In the genomic region with DNA sequence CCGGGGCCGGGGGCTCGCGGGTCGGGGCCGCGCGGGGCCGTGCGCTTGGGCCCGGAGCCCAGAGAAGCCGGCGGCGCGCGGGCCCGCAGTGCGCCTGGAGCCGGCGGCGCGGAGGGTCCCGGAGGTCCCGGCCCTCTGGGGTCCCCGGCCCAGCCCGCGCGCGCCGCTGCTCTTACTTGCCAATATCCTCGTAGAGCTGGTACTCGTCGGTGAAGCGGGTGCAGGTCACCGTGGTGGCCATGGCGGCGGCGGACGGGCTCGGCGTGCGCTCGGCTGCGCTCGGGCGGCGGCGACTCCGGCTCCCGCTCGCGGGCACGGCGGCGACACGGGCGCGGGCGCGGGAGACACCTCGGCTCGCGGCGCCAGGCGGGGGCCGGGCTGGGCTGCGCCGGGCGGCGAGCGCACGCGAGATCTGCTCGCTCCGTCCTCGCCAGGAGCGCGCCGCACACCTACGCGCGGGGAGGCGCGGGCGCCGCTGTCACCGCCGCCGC, we compare ENCODE assay signal across 1 cellular context.
TF ChIP-seq lines count a peak whose summit lies in the region.

A gene (minus strand): TSS at position 414 of the 491 bp plus-strand sequence. CDS start 173 bp downstream, at position 241.

TF ChIP-seq in H1, 55 proteins besides CTCF, POLR2A, EP300 and RAD21:
- no peak for TF ChIP-seq KDM5A (IDR thresholded peaks at IDR 0.05; ENCODE audit: low read length)
- no peak for TF ChIP-seq MAFK (IDR thresholded peaks at IDR 0.05; ENCODE audit: low read depth, low read length)
- TF ChIP-seq, protein P1, sequence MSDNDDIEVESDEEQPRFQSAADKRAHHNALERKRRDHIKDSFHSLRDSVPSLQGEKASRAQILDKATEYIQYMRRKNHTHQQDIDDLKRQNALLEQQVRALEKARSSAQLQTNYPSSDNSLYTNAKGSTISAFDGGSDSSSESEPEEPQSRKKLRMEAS (IDR thresholded peaks at IDR 0.05) = no peak
- TF ChIP-seq SP1 (IDR thresholded peaks at IDR 0.05; ENCODE audit: low read depth, low read length) = no peak
- TF ChIP-seq SUZ12 (IDR thresholded peaks at IDR 0.05; ENCODE audit: low read length) = no peak
- no peak for TF ChIP-seq SAP30 (IDR thresholded peaks at IDR 0.05; ENCODE audit: insufficient read depth, insufficient replicate concordance, low read length)
- no peak for TF ChIP-seq KDM1A (IDR thresholded peaks at IDR 0.05; ENCODE audit: borderline replicate concordance, low read length)
- no peak for TF ChIP-seq YY1 (IDR thresholded peaks at IDR 0.05; ENCODE audit: low read depth, low read length)
- no peak for TF ChIP-seq HDAC2 (IDR thresholded peaks at IDR 0.05; ENCODE audit: borderline replicate concordance in 1 of 2, low read depth in 2 of 2, low read length in 2 of 2)
- no peak for TF ChIP-seq SIX5 (IDR thresholded peaks at IDR 0.05; ENCODE audit: low read depth, low read length)
- TF ChIP-seq, protein P2, sequence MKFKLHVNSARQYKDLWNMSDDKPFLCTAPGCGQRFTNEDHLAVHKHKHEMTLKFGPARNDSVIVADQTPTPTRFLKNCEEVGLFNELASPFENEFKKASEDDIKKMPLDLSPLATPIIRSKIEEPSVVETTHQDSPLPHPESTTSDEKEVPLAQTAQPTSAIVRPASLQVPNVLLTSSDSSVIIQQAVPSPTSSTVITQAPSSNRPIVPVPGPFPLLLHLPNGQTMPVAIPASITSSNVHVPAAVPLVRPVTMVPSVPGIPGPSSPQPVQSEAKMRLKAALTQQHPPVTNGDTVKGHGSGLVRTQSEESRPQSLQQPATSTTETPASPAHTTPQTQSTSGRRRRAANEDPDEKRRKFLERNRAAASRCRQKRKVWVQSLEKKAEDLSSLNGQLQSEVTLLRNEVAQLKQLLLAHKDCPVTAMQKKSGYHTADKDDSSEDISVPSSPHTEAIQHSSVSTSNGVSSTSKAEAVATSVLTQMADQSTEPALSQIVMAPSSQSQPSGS (IDR thresholded peaks at IDR 0.05; ENCODE audit: low read length) = no peak
- TF ChIP-seq CTBP2 (IDR thresholded peaks at IDR 0.05; ENCODE audit: borderline replicate concordance, insufficient read depth, insufficient read length, low read length) = no peak
- TF ChIP-seq ZNF274 (IDR thresholded peaks at IDR 0.05; ENCODE audit: borderline replicate concordance, extremely low read depth, low read length) = no peak
- no peak for TF ChIP-seq CBX8 (IDR thresholded peaks at IDR 0.05; ENCODE audit: borderline replicate concordance, low read depth, low read length)
- TF ChIP-seq RXRA (IDR thresholded peaks at IDR 0.05; ENCODE audit: insufficient read depth, low read depth, low read length) = no peak
- no peak for TF ChIP-seq GABPA (IDR thresholded peaks at IDR 0.05; ENCODE audit: borderline replicate concordance, insufficient read depth, low read length)
- TF ChIP-seq POLR2AphosphoS5 (IDR thresholded peaks at IDR 0.05; ENCODE audit: low read depth, low read length) = no peak
- TF ChIP-seq CEBPB (IDR thresholded peaks at IDR 0.05; ENCODE audit: low read depth, low read length) = no peak
- TF ChIP-seq CREB1 (IDR thresholded peaks at IDR 0.05) = no peak
